Comparison of ENCODE assay signal across 12 cellular contexts in the genomic region with DNA sequence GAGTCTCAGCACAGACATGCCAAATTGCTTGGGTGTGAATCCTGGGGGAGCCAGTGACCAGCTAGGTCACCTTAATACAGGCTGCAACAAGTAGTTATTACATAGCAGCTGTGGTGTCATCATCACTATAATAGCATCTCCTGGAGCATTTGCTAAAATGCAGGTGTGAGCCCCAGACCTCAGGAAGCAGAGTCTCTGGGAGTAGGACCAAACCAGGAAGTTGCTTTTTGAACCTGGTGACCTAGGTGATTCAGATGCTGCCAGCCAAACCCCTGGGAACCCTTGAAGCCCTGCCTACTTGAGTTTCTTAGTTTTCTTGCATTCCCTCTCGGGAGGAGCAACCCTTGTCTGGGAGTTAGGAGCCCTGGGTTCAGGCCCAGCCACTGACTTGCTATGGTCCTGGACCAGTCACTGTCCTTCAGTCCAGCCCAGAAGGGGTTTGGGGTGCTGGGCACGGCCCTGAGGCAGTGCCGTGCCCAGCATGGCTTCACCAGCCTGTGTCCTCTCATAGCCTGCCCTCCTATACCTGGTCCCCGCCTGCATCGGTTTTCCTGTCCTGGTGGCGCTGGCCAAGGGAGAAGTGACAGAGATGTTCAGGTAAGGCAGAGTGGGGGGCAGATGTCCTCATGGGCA. TPM values are rescaled to one million over a fixed set of nuclear protein-coding genes. Genes with fewer than 3 reads are reported as not detected.
DNase-seq lines count a peak whose midpoint lies in the region; ATAC-seq and TF ChIP-seq lines count a peak whose summit lies in the region.
"Had no signal": no experiment of that assay in that cellular context is flagged by ENCODE, and none has a peak within 500 bp of the region (broad histone marks: within the 10 kb centered on the region; RNA-seq: fewer than 3 reads in every experiment).

No MANE protein-coding gene starts in this region.

- no peaks in the 10 kb centered on the region for H3K79me1 ChIP-seq in H9 (ENCODE audit: insufficient read depth, low read depth, low read length, poor library complexity, severe bottlenecking)

- H3K14ac ChIP-seq in H9 (ENCODE audit: insufficient read depth, low read length): no peak overlapping the region

- no peak overlapping the region for H4K8ac ChIP-seq in H9 (replicated peaks; ENCODE audit: insufficient read length, low read depth, low read length)

- no peaks in the 10 kb centered on the region for H3K9me3 ChIP-seq in H9 (ENCODE audit: control insufficient read depth, low read depth, low read length)
- H3K9me3 ChIP-seq: BLaER1 treated with 17β-estradiol and CSF1 and Interleukin-3, amounts not matched to agents 10 nM and 100 nM; ovary had no signal

- peaks cover 32 to 48% of the 10 kb centered on the region in 2 experiments for H3K4me1 Mint-ChIP-seq in H9
- H3K4me1 Mint-ChIP-seq in glutamatergic neuron (ENCODE audit: low read depth, unreplicated experiment): peaks cover 32% of the 10 kb centered on the region

- no peak overlapping the region for H3K4me2 ChIP-seq in H9 (ENCODE audit: insufficient read depth, insufficient read length, low read length)

- H3K9me3 Mint-ChIP-seq in H9: no peaks in the 10 kb centered on the region
- H3K9me3 Mint-ChIP-seq in glutamatergic neuron (ENCODE audit: unreplicated experiment): peaks cover 12% of the 10 kb centered on the region
- H3K9me3 Mint-ChIP-seq: memory B cell had no signal

- H2BK20ac ChIP-seq in H9 (ENCODE audit: low read depth, low read length, poor library complexity, severe bottlenecking): no peak overlapping the region

- H3K27ac Mint-ChIP-seq in H9 (0 out of 7 replicates have a peak overlapping the region, but pooled peaks of 1 of the 3 experiments have one; percentile 34), glutamatergic neuron (ENCODE audit: unreplicated experiment) (no peak overlapping the region)

- H4K5ac ChIP-seq in H9 (ENCODE audit: insufficient read length, low read depth, low read length): no peak overlapping the region

- no peaks in the 10 kb centered on the region for H4K20me1 ChIP-seq in H9 (ENCODE audit: control insufficient read depth, insufficient read depth, insufficient read length)

- peak; percentile 49 for DNase-seq in COLO668 (lab: John Stamatoyannopoulos, UW; ENCODE audit: unreplicated experiment)
- DNase-seq in HPDE6-E6E7 (ENCODE audit: extremely low spot score): peak; percentile 99
- peak; percentile 86 for DNase-seq in RPMI8226
- DNase-seq in left colon: no peak
- no peak for DNase-seq in substantia nigra (lab: John Stamatoyannopoulos, UW)
- no peak for DNase-seq in H9
- no peak for DNase-seq in glutamatergic neuron
- DNase-seq: ovary, SIG-M5 had no signal

- TF ChIP-seq CTCF in H9 (conservative IDR thresholded peaks at IDR 0.05) (no peak), glutamatergic neuron (IDR thresholded peaks at IDR 0.05; ENCODE audit: partially characterized antibody, unreplicated experiment) (no peak)

- H3K36me3 Mint-ChIP-seq in H9 (ENCODE audit: insufficient read depth in 1 of 3, low read depth in 3 of 3) (peaks cover 25 to 83% (median 28%) of the 10 kb centered on the region in 3 experiments), glutamatergic neuron (ENCODE audit: unreplicated experiment) (no peaks in the 10 kb centered on the region)

- H3K27ac ChIP-seq in substantia nigra (ENCODE audit: low read depth, low read length, poor library complexity, severe bottlenecking) (no peak overlapping the region), H9 (ENCODE audit: insufficient read length, low read depth, low read length) (no peak overlapping the region)
- H3K27ac ChIP-seq: ovary had no signal

- H2BK12ac ChIP-seq in H9 (ENCODE audit: insufficient read length, low read depth, low read length): no peak overlapping the region

- no CpG with 5 or more reads among the region's 6 CpGs for WGBS in H9 (ENCODE audit: extremely low coverage, insufficient read length, low lambda C conversion rate)

- no peaks in the 10 kb centered on the region for H3K23me2 ChIP-seq in H9 (ENCODE audit: insufficient read length, low read depth, low read length, poor library complexity, severe bottlenecking)

- no peak overlapping the region for H3K4ac ChIP-seq in H9 (ENCODE audit: low read depth, low read length)

- no peak overlapping the region for H3K23ac ChIP-seq in H9 (ENCODE audit: insufficient read length, low read depth, low read length)

- no peak overlapping the region for H3K56ac ChIP-seq in H9 (ENCODE audit: insufficient read length, low read depth, low read length)

- no peak overlapping the region for H2BK120ac ChIP-seq in H9 (ENCODE audit: low read depth, low read length, poor library complexity, severe bottlenecking)

- H3K27me3 ChIP-seq in H9 (ENCODE audit: insufficient read depth, low read length): no peaks in the 10 kb centered on the region
- H3K27me3 ChIP-seq: BLaER1 treated with 17β-estradiol and CSF1 and Interleukin-3, amounts not matched to agents 10 nM and 100 nM; ovary had no signal

- H2AK5ac ChIP-seq in H9 (ENCODE audit: insufficient read length, low read length): no peak overlapping the region

- no peak overlapping the region for H2AFZ ChIP-seq in H9 (ENCODE audit: low read length)

- H3K27me3 Mint-ChIP-seq in H9 (ENCODE audit: low read depth): no peaks in the 10 kb centered on the region
- peaks cover 16% of the 10 kb centered on the region for H3K27me3 Mint-ChIP-seq in glutamatergic neuron (ENCODE audit: unreplicated experiment)
- H3K27me3 Mint-ChIP-seq: memory B cell had no signal

- H3K79me2 ChIP-seq in H9 (ENCODE audit: insufficient read depth, low read length): no peaks in the 10 kb centered on the region

- intact Hi-C loops in left colon (cut with DNase I, micrococcal nuclease): loop anchor here in 1 of 2 donors (10.0 kb wide), 1 partner anchor 49 kb away; no protein-coding TSS in a partner anchor

- H2BK5ac ChIP-seq in H9 (ENCODE audit: insufficient read length, low read length): no peak overlapping the region

- no peak overlapping the region for H4K91ac ChIP-seq in H9 (ENCODE audit: insufficient read length, low read depth, low read length)

- H3T11ph ChIP-seq in H9 (ENCODE audit: low read length): no peak overlapping the region

- H2BK15ac ChIP-seq in H9 (ENCODE audit: low read depth, low read length): no peak overlapping the region

- ATAC-seq in left colon: peak; percentile 43
- ATAC-seq in HG02588 (IDR thresholded peaks at IDR 0.05; ENCODE audit: unreplicated experiment): no peak

- no peaks in the 10 kb centered on the region; the same call in 1 of the 2 replicates for H3K4me1 ChIP-seq in H9 (ENCODE audit: insufficient read depth, low read length)

- H3K18ac ChIP-seq in H9 (ENCODE audit: insufficient read length, low read depth, low read length): no peak overlapping the region

- H3K4me3 Mint-ChIP-seq in H9 (no peak overlapping the region), glutamatergic neuron (ENCODE audit: unreplicated experiment) (no peak overlapping the region)
- H3K4me3 Mint-ChIP-seq: memory B cell had no signal

- no peak overlapping the region for H3K9ac ChIP-seq in H9 (ENCODE audit: extremely low read depth, insufficient read length, low read length)

RNA-seq across cellular contexts. Expression of a gene that starts 39.3 kb away (rescaled TPM):
- total RNA-seq in left colon (100 to 1,000 TPM; 298 to 363 TPM), H9 (2021) (355 and 360 TPM in 2 replicates), glutamatergic neuron (ENCODE audit: unreplicated experiment) (92.0 TPM)

RNA-seq across cellular contexts. Expression of a gene that starts 51.6 kb away (rescaled TPM):
- total RNA-seq in left colon (100 to 1,000 TPM; 122 to 135 TPM), H9 (2021) (162 and 169 TPM in 2 replicates), glutamatergic neuron (ENCODE audit: unreplicated experiment) (320 TPM)

Comparison
In these comparisons a context has a peak if more than half of its experiments do, and no peak if none do; other contexts are left out.
1. DNase-seq: peak in COLO668 (single experiment), HPDE6-E6E7 (single experiment) and RPMI8226 (single experiment); none in left colon (0 of 2), substantia nigra (0 of 49), H9 (single experiment) and glutamatergic neuron (single experiment).